ENCODE assay signal across 1 cellular context in genomic region chr5:134585966-134586365, GRCh38.
TF ChIP-seq lines count a peak whose summit lies in the region.

No MANE protein-coding gene starts in this region.

TF ChIP-seq in GM23338, 12 proteins besides CTCF, POLR2A, EP300 and RAD21:
- TF ChIP-seq, protein P1, sequence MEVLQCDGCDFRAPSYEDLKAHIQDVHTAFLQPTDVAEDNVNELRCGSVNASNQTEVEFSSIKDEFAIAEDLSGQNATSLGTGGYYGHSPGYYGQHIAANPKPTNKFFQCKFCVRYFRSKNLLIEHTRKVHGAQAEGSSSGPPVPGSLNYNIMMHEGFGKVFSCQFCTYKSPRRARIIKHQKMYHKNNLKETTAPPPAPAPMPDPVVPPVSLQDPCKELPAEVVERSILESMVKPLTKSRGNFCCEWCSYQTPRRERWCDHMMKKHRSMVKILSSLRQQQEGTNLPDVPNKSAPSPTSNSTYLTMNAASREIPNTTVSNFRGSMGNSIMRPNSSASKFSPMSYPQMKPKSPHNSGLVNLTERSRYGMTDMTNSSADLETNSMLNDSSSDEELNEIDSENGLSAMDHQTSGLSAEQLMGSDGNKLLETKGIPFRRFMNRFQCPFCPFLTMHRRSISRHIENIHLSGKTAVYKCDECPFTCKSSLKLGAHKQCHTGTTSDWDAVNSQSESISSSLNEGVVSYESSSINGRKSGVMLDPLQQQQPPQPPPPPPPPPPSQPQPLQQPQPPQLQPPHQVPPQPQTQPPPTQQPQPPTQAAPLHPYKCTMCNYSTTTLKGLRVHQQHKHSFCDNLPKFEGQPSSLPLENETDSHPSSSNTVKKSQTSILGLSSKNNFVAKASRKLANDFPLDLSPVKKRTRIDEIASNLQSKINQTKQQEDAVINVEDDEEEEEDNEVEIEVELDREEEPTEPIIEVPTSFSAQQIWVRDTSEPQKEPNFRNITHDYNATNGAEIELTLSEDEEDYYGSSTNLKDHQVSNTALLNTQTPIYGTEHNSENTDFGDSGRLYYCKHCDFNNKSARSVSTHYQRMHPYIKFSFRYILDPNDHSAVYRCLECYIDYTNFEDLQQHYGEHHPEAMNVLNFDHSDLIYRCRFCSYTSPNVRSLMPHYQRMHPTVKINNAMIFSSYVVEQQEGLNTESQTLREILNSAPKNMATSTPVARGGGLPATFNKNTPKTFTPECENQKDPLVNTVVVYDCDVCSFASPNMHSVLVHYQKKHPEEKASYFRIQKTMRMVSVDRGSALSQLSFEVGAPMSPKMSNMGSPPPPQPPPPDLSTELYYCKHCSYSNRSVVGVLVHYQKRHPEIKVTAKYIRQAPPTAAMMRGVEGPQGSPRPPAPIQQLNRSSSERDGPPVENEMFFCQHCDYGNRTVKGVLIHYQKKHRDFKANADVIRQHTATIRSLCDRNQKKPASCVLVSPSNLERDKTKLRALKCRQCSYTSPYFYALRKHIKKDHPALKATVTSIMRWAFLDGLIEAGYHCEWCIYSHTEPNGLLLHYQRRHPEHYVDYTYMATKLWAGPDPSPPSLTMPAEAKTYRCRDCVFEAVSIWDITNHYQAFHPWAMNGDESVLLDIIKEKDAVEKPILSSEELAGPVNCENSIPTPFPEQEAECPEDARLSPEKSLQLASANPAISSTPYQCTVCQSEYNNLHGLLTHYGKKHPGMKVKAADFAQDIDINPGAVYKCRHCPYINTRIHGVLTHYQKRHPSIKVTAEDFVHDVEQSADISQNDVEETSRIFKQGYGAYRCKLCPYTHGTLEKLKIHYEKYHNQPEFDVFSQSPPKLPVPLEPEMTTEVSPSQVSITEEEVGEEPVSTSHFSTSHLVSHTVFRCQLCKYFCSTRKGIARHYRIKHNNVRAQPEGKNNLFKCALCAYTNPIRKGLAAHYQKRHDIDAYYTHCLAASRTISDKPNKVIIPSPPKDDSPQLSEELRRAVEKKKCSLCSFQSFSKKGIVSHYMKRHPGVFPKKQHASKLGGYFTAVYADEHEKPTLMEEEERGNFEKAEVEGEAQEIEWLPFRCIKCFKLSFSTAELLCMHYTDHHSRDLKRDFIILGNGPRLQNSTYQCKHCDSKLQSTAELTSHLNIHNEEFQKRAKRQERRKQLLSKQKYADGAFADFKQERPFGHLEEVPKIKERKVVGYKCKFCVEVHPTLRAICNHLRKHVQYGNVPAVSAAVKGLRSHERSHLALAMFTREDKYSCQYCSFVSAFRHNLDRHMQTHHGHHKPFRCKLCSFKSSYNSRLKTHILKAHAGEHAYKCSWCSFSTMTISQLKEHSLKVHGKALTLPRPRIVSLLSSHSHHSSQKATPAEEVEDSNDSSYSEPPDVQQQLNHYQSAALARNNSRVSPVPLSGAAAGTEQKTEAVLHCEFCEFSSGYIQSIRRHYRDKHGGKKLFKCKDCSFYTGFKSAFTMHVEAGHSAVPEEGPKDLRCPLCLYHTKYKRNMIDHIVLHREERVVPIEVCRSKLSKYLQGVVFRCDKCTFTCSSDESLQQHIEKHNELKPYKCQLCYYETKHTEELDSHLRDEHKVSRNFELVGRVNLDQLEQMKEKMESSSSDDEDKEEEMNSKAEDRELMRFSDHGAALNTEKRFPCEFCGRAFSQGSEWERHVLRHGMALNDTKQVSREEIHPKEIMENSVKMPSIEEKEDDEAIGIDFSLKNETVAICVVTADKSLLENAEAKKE (CRISPR knock-in tag; IDR thresholded peaks at IDR 0.05): no peak
- TF ChIP-seq, protein P2, sequence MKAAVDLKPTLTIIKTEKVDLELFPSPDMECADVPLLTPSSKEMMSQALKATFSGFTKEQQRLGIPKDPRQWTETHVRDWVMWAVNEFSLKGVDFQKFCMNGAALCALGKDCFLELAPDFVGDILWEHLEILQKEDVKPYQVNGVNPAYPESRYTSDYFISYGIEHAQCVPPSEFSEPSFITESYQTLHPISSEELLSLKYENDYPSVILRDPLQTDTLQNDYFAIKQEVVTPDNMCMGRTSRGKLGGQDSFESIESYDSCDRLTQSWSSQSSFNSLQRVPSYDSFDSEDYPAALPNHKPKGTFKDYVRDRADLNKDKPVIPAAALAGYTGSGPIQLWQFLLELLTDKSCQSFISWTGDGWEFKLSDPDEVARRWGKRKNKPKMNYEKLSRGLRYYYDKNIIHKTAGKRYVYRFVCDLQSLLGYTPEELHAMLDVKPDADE (IDR thresholded peaks at IDR 0.05): no peak
- TF ChIP-seq, protein P3, sequence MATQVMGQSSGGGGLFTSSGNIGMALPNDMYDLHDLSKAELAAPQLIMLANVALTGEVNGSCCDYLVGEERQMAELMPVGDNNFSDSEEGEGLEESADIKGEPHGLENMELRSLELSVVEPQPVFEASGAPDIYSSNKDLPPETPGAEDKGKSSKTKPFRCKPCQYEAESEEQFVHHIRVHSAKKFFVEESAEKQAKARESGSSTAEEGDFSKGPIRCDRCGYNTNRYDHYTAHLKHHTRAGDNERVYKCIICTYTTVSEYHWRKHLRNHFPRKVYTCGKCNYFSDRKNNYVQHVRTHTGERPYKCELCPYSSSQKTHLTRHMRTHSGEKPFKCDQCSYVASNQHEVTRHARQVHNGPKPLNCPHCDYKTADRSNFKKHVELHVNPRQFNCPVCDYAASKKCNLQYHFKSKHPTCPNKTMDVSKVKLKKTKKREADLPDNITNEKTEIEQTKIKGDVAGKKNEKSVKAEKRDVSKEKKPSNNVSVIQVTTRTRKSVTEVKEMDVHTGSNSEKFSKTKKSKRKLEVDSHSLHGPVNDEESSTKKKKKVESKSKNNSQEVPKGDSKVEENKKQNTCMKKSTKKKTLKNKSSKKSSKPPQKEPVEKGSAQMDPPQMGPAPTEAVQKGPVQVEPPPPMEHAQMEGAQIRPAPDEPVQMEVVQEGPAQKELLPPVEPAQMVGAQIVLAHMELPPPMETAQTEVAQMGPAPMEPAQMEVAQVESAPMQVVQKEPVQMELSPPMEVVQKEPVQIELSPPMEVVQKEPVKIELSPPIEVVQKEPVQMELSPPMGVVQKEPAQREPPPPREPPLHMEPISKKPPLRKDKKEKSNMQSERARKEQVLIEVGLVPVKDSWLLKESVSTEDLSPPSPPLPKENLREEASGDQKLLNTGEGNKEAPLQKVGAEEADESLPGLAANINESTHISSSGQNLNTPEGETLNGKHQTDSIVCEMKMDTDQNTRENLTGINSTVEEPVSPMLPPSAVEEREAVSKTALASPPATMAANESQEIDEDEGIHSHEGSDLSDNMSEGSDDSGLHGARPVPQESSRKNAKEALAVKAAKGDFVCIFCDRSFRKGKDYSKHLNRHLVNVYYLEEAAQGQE (IDR thresholded peaks at IDR 0.05; ENCODE audit: unreplicated experiment): no peak
- TF ChIP-seq JUNB (IDR thresholded peaks at IDR 0.05; ENCODE audit: unreplicated experiment) (no peak), EZH2 (IDR thresholded peaks at IDR 0.05; ENCODE audit: low read depth, unreplicated experiment) (no peak), ZNF114 (CRISPR knock-in tag; IDR thresholded peaks at IDR 0.05) (no peak), ZNF331 (CRISPR knock-in tag; IDR thresholded peaks at IDR 0.05; ENCODE audit: low read depth) (no peak)
